20 cellular contexts compared by ENCODE assay signal in the genomic region with DNA sequence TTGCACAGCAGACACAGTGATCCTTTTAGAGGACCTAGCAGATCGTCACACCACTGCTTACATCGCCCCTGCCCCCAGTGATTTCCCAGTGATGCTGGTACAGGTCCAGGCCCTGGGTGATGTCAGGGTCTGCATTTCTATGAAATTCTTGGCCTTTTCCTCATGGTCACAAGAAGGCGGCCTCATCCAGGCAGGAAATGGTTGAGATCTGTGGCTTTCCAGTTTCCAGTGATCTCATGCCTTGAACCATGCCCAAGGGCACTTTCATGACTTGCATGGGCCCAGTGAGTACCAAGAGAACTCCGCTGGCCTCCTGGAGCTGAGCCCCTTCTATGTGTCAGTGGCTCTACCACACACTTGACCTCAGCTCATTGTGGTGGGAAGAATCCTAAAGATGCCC. TPM values are rescaled to one million over a fixed set of nuclear protein-coding genes. Genes with fewer than 3 reads are reported as not detected.
DNase-seq lines count a peak whose midpoint lies in the region; ATAC-seq and TF ChIP-seq lines count a peak whose summit lies in the region.
"Had no signal": no experiment of that assay in that cellular context is flagged by ENCODE, and none has a peak within 500 bp of the region (broad histone marks: within the 10 kb centered on the region; RNA-seq: fewer than 3 reads in every experiment).

No MANE protein-coding gene starts in this region.

- H3K4me3 ChIP-seq in fibroblast of lung (replicated peaks in 1 of 4; ENCODE audit: control extremely low read depth in 1 of 4, insufficient read depth in 1 of 4, low read depth in 3 of 4, low read length in 4 of 4), result no peak overlapping the region
- H3K4me3 ChIP-seq in body of pancreas, result no peak overlapping the region
- no peak overlapping the region for H3K4me3 ChIP-seq in foreskin fibroblast (ENCODE audit: low read depth in 1 of 2, low read length in 2 of 2)
- H3K4me3 ChIP-seq: transverse colon had no signal

- H3K27ac ChIP-seq in fibroblast of lung (ENCODE audit: insufficient read depth, low read length) (no peak overlapping the region), body of pancreas (no peak overlapping the region)
- H3K27ac ChIP-seq: RWPE1, transverse colon had no signal

- H3K9me3 ChIP-seq in fibroblast of lung (ENCODE audit: control insufficient read depth, insufficient read depth, low read depth, low read length), result no peaks in the 10 kb centered on the region
- no peaks in the 10 kb centered on the region for H3K9me3 ChIP-seq in body of pancreas
- H3K9me3 ChIP-seq: transverse colon had no signal

- no peaks in the 10 kb centered on the region for H4K20me1 ChIP-seq in fibroblast of lung (ENCODE audit: control insufficient read depth, extremely low read depth, insufficient read depth, low read length)

- TF ChIP-seq POLR2A in body of pancreas (IDR thresholded peaks at IDR 0.05), result no peak

- peak; percentile 98 for DNase-seq in EL
- DNase-seq in NCI-H226, result peak; percentile 13
- DNase-seq in fibroblast of lung (ENCODE audit: low read depth in 2 of 2), result peak; percentile 37 to 85
- DNase-seq in sciatic nerve (ENCODE audit: low spot score), result peak; percentile 45
- DNase-seq in body of pancreas, result no peak
- no peak for DNase-seq in foreskin fibroblast
- DNase-seq: activated CD4-positive, CD25-positive, alpha-beta regulatory T cell; activated CD8-positive, alpha-beta T cell treated with anti-CD3 and anti-CD28 coated beads, Interleukin-2, amount 10 ng/mL, durations not matched to agents 7 days and 5 days; activated naive CD8-positive, alpha-beta T cell treated with anti-CD3 and anti-CD28 coated beads for 36 hours; DND-41; erythroblast; left ventricle myocardium superior; small intestine; stimulated activated CD4-positive, alpha-beta T cell treated with anti-CD3 and anti-CD28 coated beads, Interleukin-2, amount 100 ng/mL, for 48 hours; stimulated activated naive CD8-positive, alpha-beta T cell treated with anti-CD3 and anti-CD28 coated beads, Interleukin-15, Interleukin-2, amounts not matched to agents 100 U/mL and 50 U/mL, for 24 hours; transverse colon had no signal

- H3K9ac ChIP-seq in fibroblast of lung (ENCODE audit: insufficient read depth, low read length), result no peak overlapping the region

- intact Hi-C loops in sciatic nerve (cut with DNase I), result no loop called here
- intact Hi-C loops in body of pancreas (cut with DNase I), result no loop called here

- H3K79me2 ChIP-seq in fibroblast of lung (ENCODE audit: control insufficient read depth, insufficient read depth, low read length), result no peaks in the 10 kb centered on the region

- no peak overlapping the region for H3K4me2 ChIP-seq in fibroblast of lung (ENCODE audit: extremely low read depth, insufficient read depth, low read length)

- WGBS in body of pancreas, 2 donors, result 82 to 87% methylated on average over 4 of the region's 4 CpGs

- ATAC-seq in sciatic nerve (no peak), body of pancreas (no peak), GM21528 (IDR thresholded peaks at IDR 0.05; ENCODE audit: low FRiP score, unreplicated experiment) (no peak)
- ATAC-seq: activated CD8-positive, alpha-beta T cell treated with anti-CD3 and anti-CD28 coated beads, Interleukin-2, amount 10 ng/mL, durations not matched to agents 7 days and 5 days; left ventricle myocardium superior; stimulated activated naive CD8-positive, alpha-beta T cell treated with anti-CD3 and anti-CD28 coated beads, Interleukin-15, Interleukin-2, amounts not matched to agents 100 U/mL and 50 U/mL, for 24 hours had no signal

- H3K36me3 ChIP-seq in fibroblast of lung (ENCODE audit: control insufficient read depth, insufficient read depth, low read length) (no peaks in the 10 kb centered on the region), body of pancreas (replicated peaks in 1 of 2; ENCODE audit: insufficient read depth in 1 of 2, low read depth in 2 of 2) (no peaks in the 10 kb centered on the region)
- H3K36me3 ChIP-seq: transverse colon had no signal

- no peak overlapping the region for H2AFZ ChIP-seq in fibroblast of lung (ENCODE audit: low read length)

- H3K4me1 ChIP-seq in fibroblast of lung (ENCODE audit: control insufficient read depth, extremely low read depth, insufficient read depth, low read length) (peaks cover 7% of the 10 kb centered on the region), body of pancreas (peaks cover 5% of the 10 kb centered on the region)

- H3K27me3 ChIP-seq in fibroblast of lung (ENCODE audit: control insufficient read depth, insufficient read depth, low read length), result no peaks in the 10 kb centered on the region
- no peaks in the 10 kb centered on the region for H3K27me3 ChIP-seq in body of pancreas
- H3K27me3 ChIP-seq: transverse colon had no signal

- TF ChIP-seq CTCF in fibroblast of lung (conservative IDR thresholded peaks at IDR 0.05 in 1 of 2, IDR thresholded peaks at IDR 0.05 in 1 of 2; ENCODE audit: low read depth in 1 of 2, low read length in 2 of 2) (no peak), body of pancreas (IDR thresholded peaks at IDR 0.05) (no peak), foreskin fibroblast (IDR thresholded peaks at IDR 0.05; ENCODE audit: low read depth, low read length) (no peak)

RNA-seq across cellular contexts. Expression of a gene that starts 41.9 kb away (rescaled TPM):
- 43.9 and 91.5 TPM in 2 replicates for total RNA-seq in fibroblast of lung
- 24.0 and 26.8 TPM in 2 replicates for polyA plus RNA-seq in fibroblast of lung
- 21.6 and 22.3 TPM in 2 replicates for polyA plus RNA-seq in fibroblast of lung (2012)
- 60.4 and 98.7 TPM in 2 replicates for polyA minus RNA-seq in fibroblast of lung (ENCODE audit: low replicate concordance)
- total RNA-seq in sciatic nerve, result 50.4 TPM
- total RNA-seq in body of pancreas, result 10 to 100 TPM in 1 of 2 donors, 1 to 10 TPM in 1; 9.6 to 11.4 TPM
- total RNA-seq: activated CD8-positive, alpha-beta T cell treated with anti-CD3 and anti-CD28 coated beads, Interleukin-2, amount 10 ng/mL, durations not matched to agents 7 days and 5 days; activated naive CD8-positive, alpha-beta T cell treated with anti-CD3 and anti-CD28 coated beads for 36 hours; NCI-H460 had no signal
- polyA plus RNA-seq: neural cell had no signal

Comparison
In these comparisons a context has a peak if more than half of its experiments do, and no peak if none do; other contexts are left out.
1. DNase-seq: peak in EL (single experiment), NCI-H226 (single experiment), fibroblast of lung (2 of 2) and sciatic nerve (single experiment); none in body of pancreas (0 of 4) and foreskin fibroblast (0 of 2).